Comparison of ENCODE assay signal across 7 cellular contexts in genomic region chr15:90931737-90932659, GRCh38. TPM values are rescaled to one million over a fixed set of nuclear protein-coding genes. Genes with fewer than 3 reads are reported as not detected.
DNase-seq lines count a peak whose midpoint lies in the region; ATAC-seq and TF ChIP-seq lines count a peak whose summit lies in the region.

HDDC3 (minus strand) TSS chr15:90932549; CDS start chr15:90932540, 9 bp downstream.

- ATAC-seq in GM18505 (IDR thresholded peaks at IDR 0.05; ENCODE audit: unreplicated experiment) (peak; percentile 43), HG02938 (IDR thresholded peaks at IDR 0.05; ENCODE audit: unreplicated experiment) (peak; percentile 45)

- H3K36me3 ChIP-seq in ascending aorta (no peaks in the 10 kb centered on the region), hepatocyte (replicated peaks; ENCODE audit: insufficient read depth, low read depth) (no peaks in the 10 kb centered on the region)

- TF ChIP-seq POLR2A in GM18505 (IDR thresholded peaks at IDR 0.05; ENCODE audit: borderline replicate concordance, extremely low read depth, insufficient read depth, insufficient read length), result peak; percentile 77

- peak; percentile 88 to 91 (median 89) for TF ChIP-seq CTCF in ascending aorta (IDR thresholded peaks at IDR 0.05)
- peak; percentile 98 for TF ChIP-seq CTCF in hepatocyte (IDR thresholded peaks at IDR 0.05; ENCODE audit: poor library complexity)
- TF ChIP-seq CTCF in retinal pigment epithelial cell (conservative IDR thresholded peaks at IDR 0.05; ENCODE audit: low read depth, low read length), result peak; percentile 91

- peak within 1 kb of the TSS; percentile 90 for H3K4me2 ChIP-seq in hepatocyte

- 3% methylated on average over 42 of the region's 54 CpGs for WGBS in hepatocyte (ENCODE audit: low lambda C conversion rate, missing lambda C conversion rate)

- H3K27me3 Mint-ChIP-seq in T-helper 2 cell treated with Interferon-gamma antibody and Interleukin-4, amounts not matched to agents 5 μg/mL and 100 μg/mL, for 36 hours (ENCODE audit: low read depth), result no peaks in the 10 kb centered on the region

- peaks cover 18% of the 10 kb centered on the region for H3K79me2 ChIP-seq in hepatocyte

- intact Hi-C loops in ascending aorta (cut with DNase I), result loop anchor here (1.0 to 10.0 kb wide), 4 partner anchors 30 to 927 kb away; partner anchors contain the start of gene ZNF710

- H4K20me1 ChIP-seq in hepatocyte (ENCODE audit: insufficient read depth, poor library complexity, severe bottlenecking), result no peaks in the 10 kb centered on the region

- H3K9me2 ChIP-seq in hepatocyte (replicated peaks; ENCODE audit: insufficient read depth), result no peaks in the 10 kb centered on the region

- H3K27me3 ChIP-seq in ascending aorta (no peaks in the 10 kb centered on the region), hepatocyte (no peaks in the 10 kb centered on the region)

- H3K36me3 Mint-ChIP-seq in T-helper 2 cell treated with Interferon-gamma antibody and Interleukin-4, amounts not matched to agents 5 μg/mL and 100 μg/mL, for 36 hours (ENCODE audit: low read depth), result peaks cover 15% of the 10 kb centered on the region

- no peaks in the 10 kb centered on the region for H3K9me3 ChIP-seq in ascending aorta
- H3K9me3 ChIP-seq in hepatocyte (ENCODE audit: low read depth), result no peaks in the 10 kb centered on the region

- H3K4me3 Mint-ChIP-seq in T-helper 2 cell treated with Interferon-gamma antibody and Interleukin-4, amounts not matched to agents 5 μg/mL and 100 μg/mL, for 36 hours, result peak within 1 kb of the TSS; percentile 100

- H3K4me3 ChIP-seq in ascending aorta, result peak within 1 kb of the TSS; percentile 72 to 80
- H3K4me3 ChIP-seq in hepatocyte, result peak within 1 kb of the TSS; percentile 79
- peak within 1 kb of the TSS; percentile 81 for H3K4me3 ChIP-seq in retinal pigment epithelial cell (ENCODE audit: low read length)

- H3K27ac ChIP-seq in ascending aorta, result peak within 1 kb of the TSS; percentile 84 to 88
- H3K27ac ChIP-seq in hepatocyte, result peak within 1 kb of the TSS; percentile 68

- H3K4me1 ChIP-seq in ascending aorta (peaks cover 12 to 33% of the 10 kb centered on the region in 2 donors), hepatocyte (ENCODE audit: insufficient read depth) (peaks cover 11% of the 10 kb centered on the region)

- peak; percentile 76 for DNase-seq in NCI-H1694 treated with DMSO at 0.1 percent for 48 hours (lab: John Stamatoyannopoulos, UW)
- peak; percentile 90 for DNase-seq in T-helper 2 cell treated with Interferon-gamma antibody and Interleukin-4, amounts not matched to agents 5 μg/mL and 100 μg/mL, for 36 hours (ENCODE audit: low spot score)
- peak; percentile 54 to 95 for DNase-seq in ascending aorta (ENCODE audit: low spot score in 2 of 2)
- DNase-seq in hepatocyte (ENCODE audit: low spot score), result peak; percentile 94
- no peak for DNase-seq in retinal pigment epithelial cell (ENCODE audit: low read depth)

- peaks cover 51% of the 10 kb centered on the region for H3K4me1 Mint-ChIP-seq in T-helper 2 cell treated with Interferon-gamma antibody and Interleukin-4, amounts not matched to agents 5 μg/mL and 100 μg/mL, for 36 hours (ENCODE audit: low read depth)

- peak within 1 kb of the TSS; percentile 100 for H3K27ac Mint-ChIP-seq in T-helper 2 cell treated with Interferon-gamma antibody and Interleukin-4, amounts not matched to agents 5 μg/mL and 100 μg/mL, for 36 hours

- peak within 1 kb of the TSS; percentile 88 for H2AFZ ChIP-seq in hepatocyte

- H3K9me3 Mint-ChIP-seq in T-helper 2 cell treated with Interferon-gamma antibody and Interleukin-4, amounts not matched to agents 5 μg/mL and 100 μg/mL, for 36 hours, result no peaks in the 10 kb centered on the region

RNA-seq across cellular contexts. Expression of gene HDDC3, which starts in this region (rescaled TPM):
- total RNA-seq in ascending aorta, result 29.4 TPM
- total RNA-seq in hepatocyte, result 15.4 and 17.5 TPM in 2 replicates
- polyA plus RNA-seq in hepatocyte, result 13.0 and 20.0 TPM in 2 replicates
